Comparison of ENCODE assay signal across 8 cellular contexts in genomic region chr5:14665949-14666741, GRCh38. TPM values are rescaled to one million over a fixed set of nuclear protein-coding genes. Genes with fewer than 3 reads are reported as not detected.
A peak's percentile ranks its signal among the peaks of the same experiment; 100 is the strongest.
DNase-seq lines count a peak whose midpoint lies in the region; ATAC-seq and TF ChIP-seq lines count a peak whose summit lies in the region.

No MANE protein-coding gene starts in this region.

- peaks cover 80% of the 10 kb centered on the region for H3K79me2 ChIP-seq in OCI-LY3 (ENCODE audit: low read length)

- DNase-seq in AG04450 (ENCODE audit: low read depth, low spot score) (no peak), kidney epithelial cell (ENCODE audit: low read depth) (no peak), foreskin melanocyte (no peak)
- DNase-seq in activated naive CD4-positive, alpha-beta T cell treated with Interleukin-2 at 50 U/mL for 16 hours, result peak; percentile 63
- peak in 2 of 3 experiments; percentile 23 to 28 for DNase-seq in stimulated activated CD4-positive, alpha-beta T cell treated with anti-CD3 and anti-CD28 coated beads, TNF-alpha, amount 100 ng/mL, for 4 hours (ENCODE audit: low read depth in 3 of 3)

- H3K36me3 ChIP-seq in OCI-LY3 (replicated peaks; ENCODE audit: low read depth, low read length) (peaks cover 40% of the 10 kb centered on the region), kidney epithelial cell (ENCODE audit: control insufficient read depth, insufficient read depth, low read length) (no peaks in the 10 kb centered on the region)

- no peak for TF ChIP-seq CTCF in AG04450 (IDR thresholded peaks at IDR 0.05; ENCODE audit: low read depth, low read length)
- no peak for TF ChIP-seq CTCF in OCI-LY3 (IDR thresholded peaks at IDR 0.05; ENCODE audit: low read depth, low read length)
- TF ChIP-seq CTCF in kidney epithelial cell (IDR thresholded peaks at IDR 0.05; ENCODE audit: insufficient read depth, low read length, poor library complexity, severe bottlenecking), result peak; percentile 15

- H2AFZ ChIP-seq in OCI-LY3 (ENCODE audit: low read depth, low read length), result no peak overlapping the region

- CTCF ChIA-PET in AG04450 (lab: Charles Lee), result interaction anchor here (1.4 to 1.7 kb wide), 2 partner anchors 18 to 61 kb away, joined by 5 to 9 read pairs; no protein-coding TSS in a partner anchor

- H3K9me3 ChIP-seq in AG04450 (ENCODE audit: control insufficient read depth, insufficient read depth, low read length) (no peaks in the 10 kb centered on the region; the same call in 1 of the 2 replicates), OCI-LY3 (ENCODE audit: insufficient read depth, low read length) (peaks cover 7% of the 10 kb centered on the region; the same call in 1 of the 2 replicates)

- H3K4me2 ChIP-seq in OCI-LY3 (ENCODE audit: low read length), result peak overlapping the region; percentile 98

- POLR2A ChIA-PET in AG04450 (lab: Yijun Ruan, JAX), result no interaction called here

- H3K4me3 ChIP-seq in AG04450 (ENCODE audit: low read depth, low read length) (peak overlapping the region; percentile 86), OCI-LY3 (ENCODE audit: low read length) (peak overlapping the region; percentile 85), kidney epithelial cell (ENCODE audit: low read depth, low read length) (peak overlapping the region; percentile 85)

- H3K4me1 ChIP-seq in OCI-LY3 (ENCODE audit: low read length), result peaks cover 28% of the 10 kb centered on the region

- H3K27ac ChIP-seq in AG04450 (ENCODE audit: low read depth, low read length) (no peak overlapping the region), OCI-LY3 (ENCODE audit: low read length) (no peak overlapping the region)

- ATAC-seq in GM18502 (IDR thresholded peaks at IDR 0.05; ENCODE audit: poor library complexity, unreplicated experiment), result peak; percentile 37
- peak; percentile 34 for ATAC-seq in HG02852 (IDR thresholded peaks at IDR 0.05; ENCODE audit: unreplicated experiment)

- peaks cover 18% of the 10 kb centered on the region for H4K20me1 ChIP-seq in OCI-LY3 (ENCODE audit: insufficient read depth, low read length)

- H3K9ac ChIP-seq in OCI-LY3 (ENCODE audit: low read length), result no peak overlapping the region

- H3K27me3 ChIP-seq in AG04450 (ENCODE audit: control insufficient read depth, insufficient read depth, low read length), result no peaks in the 10 kb centered on the region
- no peaks in the 10 kb centered on the region for H3K27me3 ChIP-seq in OCI-LY3 (ENCODE audit: low read depth, low read length)
- H3K27me3 ChIP-seq in kidney epithelial cell (ENCODE audit: control insufficient read depth, insufficient read depth, low read length), result no peaks in the 10 kb centered on the region

RNA-seq across cellular contexts. Expression of gene OTULIN, which starts 1.6 kb away (rescaled TPM):
- 10.9 and 14.0 TPM in 2 replicates for polyA plus RNA-seq in AG04450 (2011; rRNA removed)
- polyA minus RNA-seq in AG04450 (2011; rRNA and poly(A)+ RNA removed), result 20.0 and 27.6 TPM in 2 replicates
- 12.0 and 14.7 TPM in 2 replicates for total RNA-seq in kidney epithelial cell

Comparison
In these comparisons a context has a peak if more than half of its experiments do, and no peak if none do; other contexts are left out.
1. DNase-seq: peak in activated naive CD4-positive, alpha-beta T cell treated with Interleukin-2 at 50 U/mL for 16 hours (single experiment) and stimulated activated CD4-positive, alpha-beta T cell treated with anti-CD3 and anti-CD28 coated beads, TNF-alpha, amount 100 ng/mL, for 4 hours (2 of 3); none in AG04450 (single experiment), kidney epithelial cell (single experiment) and foreskin melanocyte (single experiment).
2. Peak in every context shown above with its lines, with median percentiles within 50 percentile points of each other: H3K4me3 ChIP-seq.